Comparison of ENCODE assay signal across 1 cellular context in the genomic region with DNA sequence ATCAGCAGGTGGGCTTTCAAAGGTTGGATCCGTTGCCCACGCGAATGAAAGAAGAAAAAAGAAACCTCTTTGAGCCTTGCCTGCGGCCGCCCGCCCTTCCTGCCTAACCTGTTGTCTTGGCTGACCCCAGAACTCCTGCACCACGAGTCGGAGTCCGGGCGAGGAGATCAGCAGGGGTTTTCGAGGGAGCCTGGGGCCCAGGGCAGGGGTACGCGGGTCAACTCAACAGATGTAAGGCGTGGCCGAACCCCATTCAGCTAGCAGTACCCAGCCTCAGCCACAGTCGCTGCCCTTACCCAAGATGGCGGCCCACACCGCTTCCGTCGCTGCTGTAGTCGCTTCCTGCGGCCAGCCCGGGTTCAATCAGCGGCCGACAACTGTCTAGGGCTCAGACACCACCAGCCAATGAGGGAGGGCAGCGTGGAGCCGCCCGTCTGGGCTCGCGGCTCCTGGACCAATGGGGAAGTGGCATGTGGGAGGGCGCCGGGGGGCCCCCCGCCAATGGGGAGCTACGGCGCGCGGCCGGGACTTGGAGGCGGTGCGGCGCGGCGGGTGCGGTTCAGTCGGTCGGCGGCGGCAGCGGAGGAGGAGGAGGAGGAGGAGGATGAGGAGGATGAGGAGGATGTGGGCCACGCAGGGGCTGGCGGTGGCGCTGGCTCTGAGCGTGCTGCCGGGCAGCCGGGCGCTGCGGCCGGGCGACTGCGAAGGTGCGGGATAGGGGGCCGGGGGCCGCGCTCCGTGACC.
A peak's percentile ranks its signal among the peaks of the same experiment; 100 is the strongest.
TF ChIP-seq lines count a peak whose summit lies in the region.

MANF (plus strand) TSS at position 562 of the 744 bp plus-strand sequence; CDS start at position 614, 52 bp downstream.

TF ChIP-seq in K562, 482 proteins besides CTCF, POLR2A, EP300 and RAD21 (continued from another document and continues in another):
- TF ChIP-seq, protein P1, sequence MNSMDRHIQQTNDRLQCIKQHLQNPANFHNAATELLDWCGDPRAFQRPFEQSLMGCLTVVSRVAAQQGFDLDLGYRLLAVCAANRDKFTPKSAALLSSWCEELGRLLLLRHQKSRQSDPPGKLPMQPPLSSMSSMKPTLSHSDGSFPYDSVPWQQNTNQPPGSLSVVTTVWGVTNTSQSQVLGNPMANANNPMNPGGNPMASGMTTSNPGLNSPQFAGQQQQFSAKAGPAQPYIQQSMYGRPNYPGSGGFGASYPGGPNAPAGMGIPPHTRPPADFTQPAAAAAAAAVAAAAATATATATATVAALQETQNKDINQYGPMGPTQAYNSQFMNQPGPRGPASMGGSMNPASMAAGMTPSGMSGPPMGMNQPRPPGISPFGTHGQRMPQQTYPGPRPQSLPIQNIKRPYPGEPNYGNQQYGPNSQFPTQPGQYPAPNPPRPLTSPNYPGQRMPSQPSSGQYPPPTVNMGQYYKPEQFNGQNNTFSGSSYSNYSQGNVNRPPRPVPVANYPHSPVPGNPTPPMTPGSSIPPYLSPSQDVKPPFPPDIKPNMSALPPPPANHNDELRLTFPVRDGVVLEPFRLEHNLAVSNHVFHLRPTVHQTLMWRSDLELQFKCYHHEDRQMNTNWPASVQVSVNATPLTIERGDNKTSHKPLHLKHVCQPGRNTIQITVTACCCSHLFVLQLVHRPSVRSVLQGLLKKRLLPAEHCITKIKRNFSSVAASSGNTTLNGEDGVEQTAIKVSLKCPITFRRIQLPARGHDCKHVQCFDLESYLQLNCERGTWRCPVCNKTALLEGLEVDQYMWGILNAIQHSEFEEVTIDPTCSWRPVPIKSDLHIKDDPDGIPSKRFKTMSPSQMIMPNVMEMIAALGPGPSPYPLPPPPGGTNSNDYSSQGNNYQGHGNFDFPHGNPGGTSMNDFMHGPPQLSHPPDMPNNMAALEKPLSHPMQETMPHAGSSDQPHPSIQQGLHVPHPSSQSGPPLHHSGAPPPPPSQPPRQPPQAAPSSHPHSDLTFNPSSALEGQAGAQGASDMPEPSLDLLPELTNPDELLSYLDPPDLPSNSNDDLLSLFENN (IDR thresholded peaks at IDR 0.05; ENCODE audit: low read depth in 2 of 2, low read length in 2 of 2), result no peak
- TF ChIP-seq, protein P2, sequence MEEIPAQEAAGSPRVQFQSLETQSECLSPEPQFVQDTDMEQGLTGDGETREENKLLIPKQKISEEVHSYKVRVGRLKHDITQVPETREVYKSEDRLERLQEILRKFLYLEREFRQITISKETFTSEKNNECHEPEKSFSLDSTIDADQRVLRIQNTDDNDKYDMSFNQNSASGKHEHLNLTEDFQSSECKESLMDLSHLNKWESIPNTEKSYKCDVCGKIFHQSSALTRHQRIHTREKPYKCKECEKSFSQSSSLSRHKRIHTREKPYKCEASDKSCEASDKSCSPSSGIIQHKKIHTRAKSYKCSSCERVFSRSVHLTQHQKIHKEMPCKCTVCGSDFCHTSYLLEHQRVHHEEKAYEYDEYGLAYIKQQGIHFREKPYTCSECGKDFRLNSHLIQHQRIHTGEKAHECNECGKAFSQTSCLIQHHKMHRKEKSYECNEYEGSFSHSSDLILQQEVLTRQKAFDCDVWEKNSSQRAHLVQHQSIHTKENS (CRISPR knock-in tag; IDR thresholded peaks at IDR 0.05), result no peak
- TF ChIP-seq ATF2 (CRISPR knock-in tag; IDR thresholded peaks at IDR 0.05), result no peak
- peak; percentile 95 for TF ChIP-seq FOS (IDR thresholded peaks at IDR 0.05; ENCODE audit: extremely low read depth, insufficient read length)
- peak; percentile 91 for TF ChIP-seq NFRKB (IDR thresholded peaks at IDR 0.05; ENCODE audit: low read depth)
- no peak for TF ChIP-seq BRD4 (IDR thresholded peaks at IDR 0.05)
- peak; percentile 91 for TF ChIP-seq ZBTB1 (CRISPR knock-in tag; IDR thresholded peaks at IDR 0.05; ENCODE audit: borderline replicate concordance, low read depth)
- TF ChIP-seq BRF2 (IDR thresholded peaks at IDR 0.05; ENCODE audit: borderline replicate concordance, insufficient read depth, insufficient read length), result no peak
- TF ChIP-seq MAX (CRISPR knock-in tag; IDR thresholded peaks at IDR 0.05), result no peak; the same call in 1 of the 2 replicates
- no peak for TF ChIP-seq ZZZ3 (IDR thresholded peaks at IDR 0.05)
- TF ChIP-seq RBM25 (IDR thresholded peaks at IDR 0.05; ENCODE audit: low read depth, low read length, severe bottlenecking), result peak; percentile 100
- TF ChIP-seq HDAC6 (IDR thresholded peaks at IDR 0.05; ENCODE audit: low read depth, low read length), result no peak
- peak; percentile 75 for TF ChIP-seq ZBTB12 (CRISPR knock-in tag; IDR thresholded peaks at IDR 0.05)
- TF ChIP-seq, protein P3, sequence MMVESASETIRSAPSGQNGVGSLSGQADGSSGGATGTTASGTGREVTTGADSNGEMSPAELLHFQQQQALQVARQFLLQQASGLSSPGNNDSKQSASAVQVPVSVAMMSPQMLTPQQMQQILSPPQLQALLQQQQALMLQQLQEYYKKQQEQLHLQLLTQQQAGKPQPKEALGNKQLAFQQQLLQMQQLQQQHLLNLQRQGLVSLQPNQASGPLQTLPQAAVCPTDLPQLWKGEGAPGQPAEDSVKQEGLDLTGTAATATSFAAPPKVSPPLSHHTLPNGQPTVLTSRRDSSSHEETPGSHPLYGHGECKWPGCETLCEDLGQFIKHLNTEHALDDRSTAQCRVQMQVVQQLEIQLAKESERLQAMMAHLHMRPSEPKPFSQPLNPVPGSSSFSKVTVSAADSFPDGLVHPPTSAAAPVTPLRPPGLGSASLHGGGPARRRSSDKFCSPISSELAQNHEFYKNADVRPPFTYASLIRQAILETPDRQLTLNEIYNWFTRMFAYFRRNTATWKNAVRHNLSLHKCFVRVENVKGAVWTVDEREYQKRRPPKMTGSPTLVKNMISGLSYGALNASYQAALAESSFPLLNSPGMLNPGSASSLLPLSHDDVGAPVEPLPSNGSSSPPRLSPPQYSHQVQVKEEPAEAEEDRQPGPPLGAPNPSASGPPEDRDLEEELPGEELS (CRISPR knock-in tag; IDR thresholded peaks at IDR 0.05; ENCODE audit: borderline replicate concordance), result no peak
- TF ChIP-seq TEAD1 (CRISPR knock-in tag; IDR thresholded peaks at IDR 0.05), result 0 out of 4 replicates have a peak, but pooled peaks of 1 of the 2 experiments have one; percentile 48
- TF ChIP-seq, protein P4, sequence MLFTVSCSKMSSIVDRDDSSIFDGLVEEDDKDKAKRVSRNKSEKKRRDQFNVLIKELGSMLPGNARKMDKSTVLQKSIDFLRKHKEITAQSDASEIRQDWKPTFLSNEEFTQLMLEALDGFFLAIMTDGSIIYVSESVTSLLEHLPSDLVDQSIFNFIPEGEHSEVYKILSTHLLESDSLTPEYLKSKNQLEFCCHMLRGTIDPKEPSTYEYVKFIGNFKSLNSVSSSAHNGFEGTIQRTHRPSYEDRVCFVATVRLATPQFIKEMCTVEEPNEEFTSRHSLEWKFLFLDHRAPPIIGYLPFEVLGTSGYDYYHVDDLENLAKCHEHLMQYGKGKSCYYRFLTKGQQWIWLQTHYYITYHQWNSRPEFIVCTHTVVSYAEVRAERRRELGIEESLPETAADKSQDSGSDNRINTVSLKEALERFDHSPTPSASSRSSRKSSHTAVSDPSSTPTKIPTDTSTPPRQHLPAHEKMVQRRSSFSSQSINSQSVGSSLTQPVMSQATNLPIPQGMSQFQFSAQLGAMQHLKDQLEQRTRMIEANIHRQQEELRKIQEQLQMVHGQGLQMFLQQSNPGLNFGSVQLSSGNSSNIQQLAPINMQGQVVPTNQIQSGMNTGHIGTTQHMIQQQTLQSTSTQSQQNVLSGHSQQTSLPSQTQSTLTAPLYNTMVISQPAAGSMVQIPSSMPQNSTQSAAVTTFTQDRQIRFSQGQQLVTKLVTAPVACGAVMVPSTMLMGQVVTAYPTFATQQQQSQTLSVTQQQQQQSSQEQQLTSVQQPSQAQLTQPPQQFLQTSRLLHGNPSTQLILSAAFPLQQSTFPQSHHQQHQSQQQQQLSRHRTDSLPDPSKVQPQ (CRISPR knock-in tag; IDR thresholded peaks at IDR 0.05; ENCODE audit: borderline replicate concordance), result no peak
- TF ChIP-seq TGIF2 (CRISPR knock-in tag; IDR thresholded peaks at IDR 0.05), result no peak
- TF ChIP-seq MXI1 (IDR thresholded peaks at IDR 0.05; ENCODE audit: low read depth, low read length), result peak; percentile 18; the same call in 1 of the 2 replicates
- no peak for TF ChIP-seq XRCC4 (IDR thresholded peaks at IDR 0.05; ENCODE audit: extremely low read depth, insufficient read depth, insufficient read length)
- TF ChIP-seq SETDB1 (IDR thresholded peaks at IDR 0.05; ENCODE audit: low read length), result no peak
- TF ChIP-seq PML (IDR thresholded peaks at IDR 0.05; ENCODE audit: low read length), result peak; percentile 52; the same call in 1 of the 2 replicates
- TF ChIP-seq CBX5 (IDR thresholded peaks at IDR 0.05; ENCODE audit: borderline replicate concordance, low read depth), result no peak
- TF ChIP-seq HCFC1 (IDR thresholded peaks at IDR 0.05; ENCODE audit: low read depth, low read length), result peak; percentile 87
- TF ChIP-seq SAFB (IDR thresholded peaks at IDR 0.05; ENCODE audit: borderline replicate concordance, low read depth, low read length), result no peak
- peak in 1 of 3 experiments; percentile 43; a peak in 1 of 6 replicates for TF ChIP-seq ZBTB11 (CRISPR knock-in tag; IDR thresholded peaks at IDR 0.05)
- TF ChIP-seq CXXC5 (CRISPR knock-in tag; IDR thresholded peaks at IDR 0.05), result peak; percentile 87
- no peak for TF ChIP-seq RBM15 (IDR thresholded peaks at IDR 0.05; ENCODE audit: insufficient read depth, low read length)
- TF ChIP-seq BACH1 (tag; IDR thresholded peaks at IDR 0.05), result no peak
- no peak for TF ChIP-seq MYBL2 (IDR thresholded peaks at IDR 0.05; ENCODE audit: low read depth)
- no peak for TF ChIP-seq MYBL2 (CRISPR knock-in tag; IDR thresholded peaks at IDR 0.05; ENCODE audit: borderline replicate concordance)
- peak; percentile 91 for TF ChIP-seq GABPB1 (CRISPR knock-in tag; IDR thresholded peaks at IDR 0.05)
- TF ChIP-seq CREB3 (tag; conservative IDR thresholded peaks at IDR 0.05; ENCODE audit: low read depth), result no peak
- no peak for TF ChIP-seq ELF2 (CRISPR knock-in tag; IDR thresholded peaks at IDR 0.05)
- TF ChIP-seq ZBTB34 (CRISPR knock-in tag; IDR thresholded peaks at IDR 0.05), result no peak
